8 cellular contexts compared by ENCODE assay signal in the genomic region with DNA sequence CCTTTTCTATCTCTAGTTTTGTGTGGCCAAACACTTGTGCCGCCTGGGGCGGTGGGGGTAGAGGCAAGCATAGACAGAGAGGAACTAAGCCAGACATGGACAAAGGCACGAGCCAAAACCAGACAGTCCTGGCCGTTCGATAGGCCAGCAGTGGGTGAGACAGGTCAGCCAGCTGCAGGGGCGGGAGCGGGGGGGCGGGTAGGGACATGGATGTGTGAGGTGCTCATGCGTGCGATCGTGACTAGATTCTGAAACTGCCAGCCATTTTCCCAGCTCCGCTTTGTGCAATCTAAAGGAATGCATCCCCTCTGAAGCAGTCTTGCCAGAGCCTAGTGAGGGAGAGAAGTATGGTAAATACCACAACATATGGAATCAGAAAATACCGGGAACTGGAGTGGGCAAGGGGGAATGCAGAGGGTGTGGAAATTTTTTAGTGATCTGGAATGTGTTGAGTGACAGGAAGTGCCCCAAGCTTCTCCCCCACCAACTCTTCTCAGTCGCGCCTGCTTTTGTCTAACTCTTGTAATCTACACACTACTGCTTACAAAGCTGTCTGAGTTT.
DNase-seq lines count a peak whose midpoint lies in the region; ATAC-seq and TF ChIP-seq lines count a peak whose summit lies in the region.

No MANE protein-coding gene starts in this region.

- H3K36me3 ChIP-seq in esophagus muscularis mucosa, result no peaks in the 10 kb centered on the region
- no peaks in the 10 kb centered on the region for H3K36me3 ChIP-seq in mucosa of rectum (ENCODE audit: control insufficient read depth in 2 of 2, insufficient read depth in 2 of 2, low read length in 2 of 2)

- ATAC-seq in GM18498 (IDR thresholded peaks at IDR 0.05; ENCODE audit: unreplicated experiment), result peak; percentile 58
- peak; percentile 57 for ATAC-seq in HG03432 (IDR thresholded peaks at IDR 0.05; ENCODE audit: unreplicated experiment)
- peak; percentile 26 for ATAC-seq in stimulated activated naive CD8-positive, alpha-beta T cell treated with anti-CD3 and anti-CD28 coated beads, Interleukin-15, Interleukin-2, amounts not matched to agents 100 U/mL and 50 U/mL, for 24 hours

- H3K27ac ChIP-seq in 22Rv1 (peak overlapping the region; percentile 90), esophagus muscularis mucosa (replicated peaks in 1 of 4) (peak overlapping the region; percentile 70 to 76 (median 74)), mucosa of rectum (ENCODE audit: low read depth in 2 of 2, low read length in 2 of 2) (peak overlapping the region; percentile 74 to 77)

- intact Hi-C loops in esophagus muscularis mucosa (cut with DNase I), result no loop called here

- H3K9ac ChIP-seq in mucosa of rectum (ENCODE audit: low read depth in 1 of 2, low read length in 2 of 2), result peak overlapping the region; percentile 63 to 69

- TF ChIP-seq CTCF in 22Rv1 (IDR thresholded peaks at IDR 0.05), result no peak
- TF ChIP-seq CTCF in esophagus muscularis mucosa (IDR thresholded peaks at IDR 0.05), result no peak

- TF ChIP-seq EP300 in esophagus muscularis mucosa (IDR thresholded peaks at IDR 0.05), result no peak

- peak overlapping the region; percentile 59 to 66 (median 61) for H3K4me3 ChIP-seq in esophagus muscularis mucosa
- H3K4me3 ChIP-seq in mucosa of rectum (ENCODE audit: low read length in 2 of 2), result peak overlapping the region; percentile 77 to 89

- H3K4me1 ChIP-seq in esophagus muscularis mucosa, result peaks cover 6 to 25% (median 20%) of the 10 kb centered on the region in 4 donors
- H3K4me1 ChIP-seq in mucosa of rectum (ENCODE audit: control insufficient read depth in 2 of 2, insufficient read depth in 2 of 2, low read length in 2 of 2), result peaks cover 0 to 4% of the 10 kb centered on the region in 2 donors

- no peaks in the 10 kb centered on the region for H3K27me3 ChIP-seq in esophagus muscularis mucosa
- H3K27me3 ChIP-seq in mucosa of rectum (ENCODE audit: control insufficient read depth in 2 of 2, insufficient read depth in 2 of 2, low read length in 2 of 2), result no peaks in the 10 kb centered on the region

- DNase-seq in NCI-H774 (lab: John Stamatoyannopoulos, UW) (peak; percentile 84), esophagus muscularis mucosa (ENCODE audit: extremely low spot score) (peak; percentile 93)
- peak; percentile 35 for DNase-seq in activated T-cell treated with anti-CD3 and anti-CD28 coated beads, Interleukin-2, amount 50 U/mL, for 1 hour
- DNase-seq in stimulated activated naive CD8-positive, alpha-beta T cell treated with anti-CD3 and anti-CD28 coated beads, Interleukin-15, Interleukin-2, amounts not matched to agents 100 U/mL and 50 U/mL, for 24 hours, result peak; percentile 59

- 0% methylated on average over 11 of the region's 15 CpGs for WGBS in esophagus muscularis mucosa

- no peak for TF ChIP-seq POLR2A in esophagus muscularis mucosa (IDR thresholded peaks at IDR 0.05; ENCODE audit: low read depth)

- H3K9me3 ChIP-seq in esophagus muscularis mucosa, result no peaks in the 10 kb centered on the region
- no peaks in the 10 kb centered on the region for H3K9me3 ChIP-seq in mucosa of rectum (ENCODE audit: control insufficient read depth in 2 of 2, low read length in 2 of 2)

Comparison
In these comparisons a context has a peak if more than half of its experiments do, and no peak if none do; other contexts are left out.
1. Peak in every context shown above with its lines: DNase-seq, ATAC-seq, H3K4me3 ChIP-seq and H3K27ac ChIP-seq.
2. DNase-seq: peak in every context shown above with its lines; median percentile 93 in esophagus muscularis mucosa; 84 in NCI-H774; 59 in stimulated activated naive CD8-positive, alpha-beta T cell treated with anti-CD3 and anti-CD28 coated beads, Interleukin-15, Interleukin-2, amounts not matched to agents 100 U/mL and 50 U/mL, for 24 hours; 35 in activated T-cell treated with anti-CD3 and anti-CD28 coated beads, Interleukin-2, amount 50 U/mL, for 1 hour.